Comparison of ENCODE assay signal across 15 cellular contexts in genomic region chr6:136192917-136193316, GRCh38. TPM values are rescaled to one million over a fixed set of nuclear protein-coding genes. Genes with fewer than 3 reads are reported as not detected.
A peak's percentile ranks its signal among the peaks of the same experiment; 100 is the strongest.
DNase-seq lines count a peak whose midpoint lies in the region; ATAC-seq and TF ChIP-seq lines count a peak whose summit lies in the region.
"Had no signal": no experiment of that assay in that cellular context is flagged by ENCODE, and none has a peak within 500 bp of the region (broad histone marks: within the 10 kb centered on the region; RNA-seq: fewer than 3 reads in every experiment).

No MANE protein-coding gene starts in this region.

- POLR2A ChIA-PET in AG04450 (lab: Yijun Ruan, JAX): no interaction called here
- POLR2A ChIA-PET in IMR-90 (lab: Charles Lee; ENCODE audit: unreplicated experiment): no interaction called here

- H3K14ac ChIP-seq in IMR-90 (replicated peaks; ENCODE audit: low read depth, low read length) (no peak overlapping the region), mesenchymal stem cell (ENCODE audit: low read length in 2 of 2) (no peak overlapping the region)

- H3F3A ChIP-seq in neural cell (ENCODE audit: insufficient read depth, low read length, poor library complexity, severe bottlenecking): peaks cover 7% of the 10 kb centered on the region

- in situ Hi-C loops in IMR-90 (cut with MboI; ENCODE audit: low sequenced_read_pairs): no loop called here

- H3K27ac ChIP-seq in AG04450 (ENCODE audit: low read depth, low read length): no peak overlapping the region
- H3K27ac ChIP-seq in IMR-90 (ENCODE audit: insufficient read depth, low read length): no peak overlapping the region
- H3K27ac ChIP-seq in mesenchymal stem cell (ENCODE audit: low read length, poor library complexity, severe bottlenecking): no peak overlapping the region
- H3K27ac ChIP-seq in neural cell (ENCODE audit: low read length): no peak overlapping the region
- H3K27ac ChIP-seq in left lung: no peak overlapping the region
- H3K27ac ChIP-seq: C4-2B, HL-60 had no signal

- H4K20me1 ChIP-seq in IMR-90 (ENCODE audit: insufficient read depth, low read length) (no peaks in the 10 kb centered on the region), neural cell (ENCODE audit: insufficient read depth) (no peaks in the 10 kb centered on the region)

- H4K8ac ChIP-seq in IMR-90 (ENCODE audit: low read depth in 2 of 2, low read length in 2 of 2) (no peak overlapping the region), mesenchymal stem cell (ENCODE audit: low read length) (no peak overlapping the region)

- DNase-seq in AG04450 (ENCODE audit: low read depth, low spot score): peak; percentile 18
- peak; percentile 84 for DNase-seq in IMR-90
- DNase-seq in mesenchymal stem cell: peak; percentile 46
- DNase-seq in HK-2 (ENCODE audit: unreplicated experiment): no peak
- DNase-seq in left lobe of liver (ENCODE audit: low spot score): no peak
- DNase-seq in left lung: no peak
- DNase-seq: ACHN; AML-193; Caco-2; CD4-positive, alpha-beta T cell; HCEC 1CT had no signal

- peaks cover 3% of the 10 kb centered on the region; the same call in 1 of the 2 replicates for H3K9me1 ChIP-seq in IMR-90 (ENCODE audit: insufficient read depth, low read length)

- no TSS peak for BruUV-seq in IMR-90 (replicated peaks; lab: Mats Ljungman, UMichigan)

- H3K23ac ChIP-seq in IMR-90 (ENCODE audit: low read depth, low read length) (no peak overlapping the region), mesenchymal stem cell (ENCODE audit: low read length in 2 of 2) (no peak overlapping the region)

- H3K9ac ChIP-seq in IMR-90 (ENCODE audit: low read depth, low read length): no peak overlapping the region
- H3K9ac ChIP-seq in mesenchymal stem cell (ENCODE audit: low read length): no peak overlapping the region
- H3K9ac ChIP-seq in neural cell (ENCODE audit: low read length): no peak overlapping the region

- dilution Hi-C loops in IMR-90 (cut with HindIII; ENCODE audit: low sequenced_read_pairs, unreplicated experiment): no loop called here

- intact Hi-C loops in IMR-90 (cut with micrococcal nuclease) (no loop called here), left lung (cut with DNase I) (no loop called here)

- H2BK5ac ChIP-seq in IMR-90 (ENCODE audit: low read depth, low read length, poor library complexity, severe bottlenecking) (peak overlapping the region; percentile 29), mesenchymal stem cell (ENCODE audit: low read depth, low read length, poor library complexity, severe bottlenecking) (no peak overlapping the region)

- H3K4me3 ChIP-seq in AG04450 (ENCODE audit: low read depth, low read length): no peak overlapping the region
- no peak overlapping the region for H3K4me3 ChIP-seq in IMR-90 (ENCODE audit: insufficient read depth, low read depth, low read length)
- no peak overlapping the region for H3K4me3 ChIP-seq in mesenchymal stem cell (ENCODE audit: insufficient read depth in 1 of 2, low read depth in 1 of 2, low read length in 2 of 2)
- H3K4me3 ChIP-seq in neural cell (ENCODE audit: low read length): no peak overlapping the region
- no peak overlapping the region for H3K4me3 ChIP-seq in left lung
- H3K4me3 ChIP-seq: GM23338 had no signal

- no peaks in the 10 kb centered on the region for H3K79me2 ChIP-seq in neural cell (replicated peaks; ENCODE audit: insufficient read depth, low read length)

- no peak overlapping the region for H2BK12ac ChIP-seq in mesenchymal stem cell (ENCODE audit: low read length in 2 of 2)

- no peak overlapping the region for H2BK120ac ChIP-seq in IMR-90 (ENCODE audit: low read depth, low read length)
- no peak overlapping the region for H2BK120ac ChIP-seq in mesenchymal stem cell (ENCODE audit: low read depth, low read length)

- no peak overlapping the region; the same call in 1 of the 2 replicates for H3K4me2 ChIP-seq in IMR-90 (ENCODE audit: low read depth, low read length)
- no peak overlapping the region for H3K4me2 ChIP-seq in mesenchymal stem cell (ENCODE audit: low read length, poor library complexity, severe bottlenecking)
- no peak overlapping the region for H3K4me2 ChIP-seq in neural cell (ENCODE audit: low read length)
- H3K4me2 ChIP-seq: GM23338 had no signal

- H3K18ac ChIP-seq in IMR-90 (ENCODE audit: low read depth, low read length) (no peak overlapping the region), mesenchymal stem cell (ENCODE audit: low read depth in 1 of 2, low read length in 2 of 2) (no peak overlapping the region)

- peaks cover 25% of the 10 kb centered on the region for H3K36me3 ChIP-seq in IMR-90 (ENCODE audit: control insufficient read depth, insufficient read depth, low read length)
- H3K36me3 ChIP-seq in mesenchymal stem cell (ENCODE audit: control insufficient read depth in 1 of 2, insufficient read depth in 2 of 2, low read depth in 1 of 2, low read length in 2 of 2): peaks cover 7 to 76% of the 10 kb centered on the region in 2 experiments
- no peaks in the 10 kb centered on the region for H3K36me3 ChIP-seq in neural cell (ENCODE audit: insufficient read depth, low read length)
- no peaks in the 10 kb centered on the region for H3K36me3 ChIP-seq in left lung

- H3K79me1 ChIP-seq in IMR-90 (ENCODE audit: low read depth in 1 of 2, low read length in 2 of 2): no peaks in the 10 kb centered on the region
- no peaks in the 10 kb centered on the region for H3K79me1 ChIP-seq in mesenchymal stem cell (replicated peaks; ENCODE audit: low read length, poor library complexity, severe bottlenecking)

- no peaks in the 10 kb centered on the region for H3K27me3 ChIP-seq in AG04450 (ENCODE audit: control insufficient read depth, insufficient read depth, low read length)
- H3K27me3 ChIP-seq in IMR-90 (ENCODE audit: control insufficient read depth, insufficient read depth, low read length): no peaks in the 10 kb centered on the region
- no peaks in the 10 kb centered on the region for H3K27me3 ChIP-seq in mesenchymal stem cell (ENCODE audit: control insufficient read depth in 1 of 2, insufficient read depth in 1 of 2, low read length in 2 of 2)
- no peaks in the 10 kb centered on the region for H3K27me3 ChIP-seq in neural cell (ENCODE audit: insufficient read depth, low read depth, low read length)
- H3K27me3 ChIP-seq in left lung: no peaks in the 10 kb centered on the region

- CTCF ChIA-PET in AG04450 (lab: Charles Lee): no interaction called here
- CTCF ChIA-PET in IMR-90 (lab: Yijun Ruan, JAX): interaction anchor here (0.6 kb wide), 1 partner anchor 148 kb away, joined by 3 read pairs; no protein-coding TSS in a partner anchor

- H2BK15ac ChIP-seq in IMR-90 (ENCODE audit: low read depth, low read length) (no peak overlapping the region), mesenchymal stem cell (ENCODE audit: low read depth, poor library complexity, severe bottlenecking) (no peak overlapping the region)

- H3K56ac ChIP-seq in IMR-90 (ENCODE audit: extremely low read depth, insufficient read depth, low read length): no peak overlapping the region

- no peak for TF ChIP-seq CTCF in AG04450 (IDR thresholded peaks at IDR 0.05; ENCODE audit: low read depth, low read length)
- no peak for TF ChIP-seq CTCF in IMR-90 (conservative IDR thresholded peaks at IDR 0.05; ENCODE audit: low read depth, low read length)
- TF ChIP-seq CTCF in neural cell (IDR thresholded peaks at IDR 0.05; ENCODE audit: poor library complexity, severe bottlenecking): no peak
- no peak for TF ChIP-seq CTCF in left lung (IDR thresholded peaks at IDR 0.05)

- peak; percentile 64 for ATAC-seq in IMR-90 (ENCODE audit: low read depth)
- ATAC-seq in left lobe of liver: no peak
- ATAC-seq in left lung: no peak
- ATAC-seq: GM23338 had no signal

- peaks cover 3% of the 10 kb centered on the region; the same call in 1 of the 2 replicates for H3K9me3 ChIP-seq in AG04450 (ENCODE audit: control insufficient read depth, insufficient read depth, low read length)
- no peaks in the 10 kb centered on the region for H3K9me3 ChIP-seq in IMR-90 (ENCODE audit: control insufficient read depth, insufficient read depth, low read length)
- H3K9me3 ChIP-seq in mesenchymal stem cell (ENCODE audit: control insufficient read depth, low read length): no peaks in the 10 kb centered on the region
- no peaks in the 10 kb centered on the region for H3K9me3 ChIP-seq in neural cell (ENCODE audit: low read length)
- no peaks in the 10 kb centered on the region for H3K9me3 ChIP-seq in left lung
- H3K9me3 ChIP-seq: Caco-2 had no signal

- H3K9me2 ChIP-seq in neural cell (ENCODE audit: insufficient read depth, low read length): no peaks in the 10 kb centered on the region

- TF ChIP-seq EP300 in neural cell (conservative IDR thresholded peaks at IDR 0.05; ENCODE audit: poor library complexity, severe bottlenecking): no peak

- H2BK20ac ChIP-seq in IMR-90 (ENCODE audit: low read depth, low read length): no peak overlapping the region

- TF ChIP-seq RAD21 in IMR-90 (IDR thresholded peaks at IDR 0.05; ENCODE audit: low read length): 0 out of 2 replicates have a peak, but pooled peaks have one; percentile 6
- no peak for TF ChIP-seq RAD21 in neural cell (conservative IDR thresholded peaks at IDR 0.05)

- WGBS in IMR-90 (ENCODE audit: extremely low coverage in 2 of 2, insufficient read length in 1 of 2), 2 experiments: 39% methylated on average over 3 of the region's 6 CpGs; no CpG with 5 or more reads in 1 of the 2 experiments
- 64% methylated on average over 4 of the region's 6 CpGs for WGBS in mesenchymal stem cell

- no peak for TF ChIP-seq POLR2A in IMR-90 (IDR thresholded peaks at IDR 0.05; ENCODE audit: low read depth, low read length)

- no peak overlapping the region for H2AK9ac ChIP-seq in IMR-90 (replicated peaks; ENCODE audit: low read depth, low read length, poor library complexity)

- H3K4me1 ChIP-seq in IMR-90 (ENCODE audit: control insufficient read depth, insufficient read depth, low read length) (peaks cover 3% of the 10 kb centered on the region; the same call in 1 of the 2 replicates), mesenchymal stem cell (ENCODE audit: control insufficient read depth, insufficient read depth, low read depth, low read length) (no peaks in the 10 kb centered on the region), left lung (no peaks in the 10 kb centered on the region)

- H4K91ac ChIP-seq in IMR-90 (ENCODE audit: insufficient read depth, low read depth, low read length): no peak overlapping the region
- no peak overlapping the region for H4K91ac ChIP-seq in mesenchymal stem cell (ENCODE audit: low read length)

- H2AFZ ChIP-seq in IMR-90 (replicated peaks; ENCODE audit: low read length, poor library complexity): no peak overlapping the region
- no peak overlapping the region for H2AFZ ChIP-seq in mesenchymal stem cell (ENCODE audit: low read depth, low read length)
- no peak overlapping the region for H2AFZ ChIP-seq in neural cell (ENCODE audit: low read depth, low read length)
- H2AFZ ChIP-seq: GM23338 had no signal

- H3K4ac ChIP-seq in IMR-90 (ENCODE audit: low read depth, low read length) (no peak overlapping the region), mesenchymal stem cell (ENCODE audit: low read depth in 1 of 2, low read length in 2 of 2) (no peak overlapping the region)

- no peak overlapping the region for H4K5ac ChIP-seq in IMR-90 (ENCODE audit: low read depth, low read length)

- H2AK5ac ChIP-seq in IMR-90 (ENCODE audit: low read depth, low read length): no peak overlapping the region
- no peak overlapping the region for H2AK5ac ChIP-seq in mesenchymal stem cell (ENCODE audit: low read length, severe bottlenecking)

RNA-seq across cellular contexts. Expression of gene MTFR2, which starts 57.2 kb away (rescaled TPM):
- polyA plus RNA-seq in AG04450 (2011; rRNA removed) (2.6 and 3.3 TPM in 2 replicates), IMR-90 (2012; rRNA removed) (6.0 and 7.2 TPM in 2 replicates), neural cell (1.4 TPM in 1 of 2 replicates, not detected in the other)
- 3.1 and 3.7 TPM in 2 replicates for polyA minus RNA-seq in AG04450 (2011; rRNA and poly(A)+ RNA removed)
- total RNA-seq in IMR-90 (2012; rRNA removed) (0.72 and 1.9 TPM in 2 replicates), left lobe of liver (not detected), left lung (1 to 10 TPM; 1.6 to 2.0 TPM)
- 2.5 and 6.4 TPM in 2 replicates for polyA plus RNA-seq in IMR-90 (2012; cell fraction: cytosol; rRNA removed)
- 1.6 and 4.7 TPM in 2 replicates for polyA plus RNA-seq in IMR-90 (2012; cell fraction: nucleus; rRNA removed; ENCODE audit: low replicate concordance)
- 1.9 TPM for polyA plus RNA-seq in mesenchymal stem cell (2013, experiment 1 of 2)
- polyA plus RNA-seq in mesenchymal stem cell (2013, experiment 2 of 2): 2.8 TPM
- 2.8 TPM in 1 of 2 replicates, not detected in the other for polyA minus RNA-seq in neural cell

Comparison
In these comparisons a context has a peak if more than half of its experiments do, and no peak if none do; other contexts are left out.
1. DNase-seq: peak in AG04450 (single experiment), IMR-90 (single experiment) and mesenchymal stem cell (single experiment); none in HK-2 (single experiment), left lobe of liver (single experiment) and left lung (0 of 2).